Comparison of ENCODE assay signal across 8 cellular contexts in genomic region chr5:176817864-176818377, GRCh38. TPM values are rescaled to one million over a fixed set of nuclear protein-coding genes. Genes with fewer than 3 reads are reported as not detected.
A peak's percentile ranks its signal among the peaks of the same experiment; 100 is the strongest.
DNase-seq lines count a peak whose midpoint lies in the region; ATAC-seq, FAIRE-seq and TF ChIP-seq lines count a peak whose summit lies in the region.

No MANE protein-coding gene starts in this region.

- peak; percentile 36 for ATAC-seq in GM12878
- peak; percentile 25 for ATAC-seq in left lobe of liver

- peak overlapping the region; percentile 75 for H3K4me3 Mint-ChIP-seq in type B pancreatic cell

- DNase-seq in DMS53 (lab: John Stamatoyannopoulos, UW) (peak; percentile 88), GM20000 (ENCODE audit: low spot score) (peak; percentile 68), NCI-H146 treated with DMSO at 0.1 percent for 48 hours (lab: John Stamatoyannopoulos, UW; ENCODE audit: unreplicated experiment) (peak; percentile 13), GM12878 (ENCODE audit: low read depth, low spot score) (no peak), left lobe of liver (ENCODE audit: low spot score) (no peak), type B pancreatic cell (ENCODE audit: extremely low spot score, unreplicated experiment) (no peak), T-helper 9 cell (no peak), GM12892 (ENCODE audit: insufficient read length) (no peak)

- H3K9me3 Mint-ChIP-seq in type B pancreatic cell, result no peaks in the 10 kb centered on the region

- no TSS peak for BruUV-seq in GM12878 (replicated peaks; lab: Mats Ljungman, UMichigan)

- H3K4me1 ChIP-seq in GM12878 (ENCODE audit: control insufficient read depth, insufficient read depth, low read length), result no peaks in the 10 kb centered on the region

- FAIRE-seq in GM12878 (lab: Jason Lieb, UNC) (no peak), GM12892 (lab: Jason Lieb, UNC) (no peak)

- POLR2A ChIA-PET in GM12878 (lab: Charles Lee), result no interaction called here

- no peak overlapping the region for H3K9ac ChIP-seq in GM12878 (ENCODE audit: control insufficient read depth, insufficient read depth, low read length)

- 0 out of 2 replicates have a peak, but pooled peaks have one; percentile 2 for TF ChIP-seq RAD21 in GM12878 (IDR thresholded peaks at IDR 0.05; ENCODE audit: insufficient read depth, low read depth, low read length)

- no peaks in the 10 kb centered on the region for H3K36me3 Mint-ChIP-seq in type B pancreatic cell

- H2AFZ ChIP-seq in GM12878 (ENCODE audit: control insufficient read depth, low read depth, low read length), result no peak overlapping the region

- SMC1A ChIA-PET in GM12878 (lab: Charles Lee; ENCODE audit: uncharacterized antibody, unreplicated experiment), result interaction anchor here (1.7 kb wide), 1 partner anchor 157 kb away, joined by 6 read pairs; no protein-coding TSS in a partner anchor

- TF ChIP-seq CTCF in GM20000 (IDR thresholded peaks at IDR 0.05; ENCODE audit: extremely low read depth, missing control alignments) (peak; percentile 2), GM12878 (IDR thresholded peaks at IDR 0.05 in 2 of 3, conservative IDR thresholded peaks at IDR 0.05 in 1 of 3; ENCODE audit: control insufficient read depth in 2 of 3, extremely low read depth in 1 of 3, insufficient read depth in 1 of 3, low read depth in 3 of 3, low read length in 3 of 3) (peak; percentile 16 to 29 (median 18); a peak in 2 of 6 replicates), type B pancreatic cell (conservative IDR thresholded peaks at IDR 0.05) (peak; percentile 71)

- H3K79me2 ChIP-seq in GM12878 (ENCODE audit: control insufficient read depth, insufficient read depth, low read length), result no peaks in the 10 kb centered on the region

- no peak overlapping the region for H3K27ac ChIP-seq in GM12878 (ENCODE audit: control insufficient read depth, insufficient read depth)

- peaks cover 72% of the 10 kb centered on the region for H3K27me3 Mint-ChIP-seq in type B pancreatic cell

- peaks cover 4% of the 10 kb centered on the region for H3K4me1 Mint-ChIP-seq in type B pancreatic cell (ENCODE audit: unreplicated experiment)

- WGBS in GM12878 (ENCODE audit: insufficient coverage, insufficient replicate concordance, low lambda C conversion rate, missing lambda C conversion rate), result 3% methylated on average over 17 of the region's 52 CpGs

- intact Hi-C loops in GM12878 (cut with micrococcal nuclease; ENCODE audit: unreplicated experiment), result loop anchor here (5.0 to 10.0 kb wide), 2 partner anchors 137 to 294 kb away; no protein-coding TSS in a partner anchor

- in situ Hi-C loops in GM12878 (cut with MboI), result no loop called here

- peak overlapping the region; percentile 22; the same call in 1 of the 2 replicates for H3K4me2 ChIP-seq in GM12878 (ENCODE audit: control insufficient read depth, insufficient read depth)

- no peak overlapping the region for H3K27ac Mint-ChIP-seq in type B pancreatic cell

- peaks cover 0 to 12% of the 10 kb centered on the region in 2 experiments; a peak in 3 of 4 replicates for H3K27me3 ChIP-seq in GM12878 (replicated peaks in 1 of 2; ENCODE audit: control insufficient read depth in 2 of 2, insufficient read depth in 2 of 2, low read length in 1 of 2)

- TF ChIP-seq POLR2A in GM12878 (IDR thresholded peaks at IDR 0.05; ENCODE audit: low read depth, low read length) (no peak), GM12892 (IDR thresholded peaks at IDR 0.05; ENCODE audit: low read depth, low read length) (no peak)

- RAD21 ChIA-PET in GM12878 (lab: Charles Lee; ENCODE audit: unreplicated experiment), result interaction anchor here (2.0 kb wide), 1 partner anchor 157 kb away, joined by 7 read pairs; no protein-coding TSS in a partner anchor

- TF ChIP-seq EP300 in GM12878 (IDR thresholded peaks at IDR 0.05; ENCODE audit: borderline replicate concordance in 1 of 2, control insufficient read depth in 1 of 2, low read depth in 2 of 2, low read length in 2 of 2), result no peak

- H3K36me3 ChIP-seq in GM12878 (ENCODE audit: control insufficient read depth in 2 of 2, insufficient read depth in 2 of 2, low read length in 1 of 2), result no peaks in the 10 kb centered on the region

- no peaks in the 10 kb centered on the region; the same call in 1 of the 2 replicates for H4K20me1 ChIP-seq in GM12878 (ENCODE audit: control insufficient read depth, insufficient read depth)

- no peaks in the 10 kb centered on the region for H3K9me3 ChIP-seq in GM12878 (replicated peaks; ENCODE audit: control insufficient read depth, insufficient read depth, low read length)

- H3K4me3 ChIP-seq in GM12878, result no peak overlapping the region

- CTCF ChIA-PET in GM12878 (lab: Yijun Ruan, JAX), result no interaction called here

TF ChIP-seq in GM12878, 131 proteins besides CTCF, POLR2A, EP300 and RAD21:
- TF ChIP-seq WRNIP1 (IDR thresholded peaks at IDR 0.05; ENCODE audit: borderline replicate concordance, low read depth, low read length) (no peak), YY1 (IDR thresholded peaks at IDR 0.05; ENCODE audit: low read depth, low read length) (0 out of 2 replicates have a peak, but pooled peaks have one; percentile 19), POU2F2 (IDR thresholded peaks at IDR 0.05; ENCODE audit: borderline replicate concordance, low read depth, low read length) (no peak), SUZ12 (IDR thresholded peaks at IDR 0.05; ENCODE audit: unreplicated experiment) (peak; percentile 20)

RNA-seq across cellular contexts. Expression of gene UNC5A, which starts 7.6 kb away (rescaled TPM):
- not detected in 2 replicates for total RNA-seq in GM12878 (2013; cell fraction: nucleolus; rRNA removed)
- total RNA-seq in GM12878 (2014; rRNA removed) (not detected in 2 replicates), GM12878 (2014; rRNA removed; fragmentation: Illumina TruSeq; extraction: Trizol) (not detected in 2 replicates), GM12878 (2021) (not detected in 2 replicates), left lobe of liver (not detected), type B pancreatic cell (ENCODE audit: low replicate concordance) (1.4 and 1.7 TPM in 2 replicates)
- polyA plus RNA-seq in GM12878 (2011; ENCODE audit: low read depth), result not detected
- polyA plus RNA-seq in GM12878 (2011; rRNA removed) (not detected in 2 replicates), GM12878 (2014; fragmentation: Illumina TruSeq; extraction: Trizol) (not detected in 2 replicates), GM12878 (2014; fragmentation: Nextera tagmentation; extraction: Ambion mirVana) (not detected), GM12878 (2014; rRNA removed) (not detected in 2 replicates), GM12878 (2016; fragmentation: Nextera tagmentation; extraction: Ambion mirVana) (not detected)
- not detected in 2 replicates for polyA plus RNA-seq in GM12878 (2011; cell fraction: cytosol; rRNA removed)
- polyA plus RNA-seq in GM12878 (2011; cell fraction: nucleus; rRNA removed), result not detected in 2 replicates
- not detected in 2 replicates for polyA plus RNA-seq in GM12878 (2012)
- not detected in 2 replicates for polyA minus RNA-seq in GM12878 (2011; rRNA and poly(A)+ RNA removed)
- polyA minus RNA-seq in GM12878 (2011; cell fraction: cytosol; rRNA and poly(A)+ RNA removed), result not detected in 2 replicates
- polyA minus RNA-seq in GM12878 (2011; cell fraction: nucleus; rRNA and poly(A)+ RNA removed), result not detected in 2 replicates
- polyA plus RNA-seq in GM12892 (2012; ENCODE audit: missing spikeins), result not detected

Comparison
In these comparisons a context has a peak if more than half of its experiments do, and no peak if none do; other contexts are left out.
1. DNase-seq: peak in DMS53 (single experiment), GM20000 (single experiment) and NCI-H146 treated with DMSO at 0.1 percent for 48 hours (single experiment); none in GM12878 (single experiment), left lobe of liver (single experiment), type B pancreatic cell (single experiment), T-helper 9 cell (single experiment) and GM12892 (single experiment).
2. CTCF ChIP-seq: peak in every context shown above with its lines; median percentile 71 in type B pancreatic cell; 18 in GM12878; 2 in GM20000.